In the genomic region with DNA sequence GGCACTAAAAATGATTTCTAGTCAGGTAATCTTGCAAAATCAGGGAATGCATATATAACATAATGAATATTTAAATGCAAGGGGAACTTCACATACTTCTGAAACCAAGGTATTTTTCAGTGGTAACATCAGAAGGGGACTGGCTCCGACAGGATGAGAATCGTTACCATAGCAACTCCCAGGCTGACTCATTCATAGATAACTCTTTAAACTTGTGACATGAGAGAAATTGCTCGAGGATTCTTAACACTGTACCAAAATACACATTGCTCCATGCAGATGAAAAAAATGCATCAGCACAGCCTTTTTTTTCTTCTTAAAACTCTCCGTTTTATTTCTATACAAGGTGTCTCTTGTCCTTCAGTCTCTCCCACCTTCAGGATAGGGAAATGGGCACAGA, we compare ENCODE assay signal across 8 cellular contexts.
A peak's percentile ranks its signal among the peaks of the same experiment; 100 is the strongest.
DNase-seq lines count a peak whose midpoint lies in the region; ATAC-seq and TF ChIP-seq lines count a peak whose summit lies in the region.

No MANE protein-coding gene starts in this region.

- peak; percentile 57 for DNase-seq in DMS53 treated with DMSO at 0.1 percent for 48 hours (lab: John Stamatoyannopoulos, UW; ENCODE audit: unreplicated experiment)
- DNase-seq in cardiac fibroblast (ENCODE audit: low read depth in 2 of 2) = peak; percentile 73 to 76
- no peak for DNase-seq in NCI-H1694 treated with DMSO at 0.1 percent for 48 hours (lab: John Stamatoyannopoulos, UW)
- DNase-seq in ascending aorta (ENCODE audit: low spot score in 2 of 2) = no peak
- DNase-seq in SKM-1 (lab: John Stamatoyannopoulos, UW; ENCODE audit: unreplicated experiment) = no peak
- DNase-seq in activated CD4-positive, alpha-beta T cell treated with anti-CD3 and anti-CD28 coated beads for 1 hour = no peak

- H3K27me3 ChIP-seq in ascending aorta = no peaks in the 10 kb centered on the region

- H3K4me1 ChIP-seq in ascending aorta = no peaks in the 10 kb centered on the region

- H3K4me3 ChIP-seq in cardiac fibroblast (replicated peaks in 1 of 2; ENCODE audit: low read depth in 2 of 2, low read length in 2 of 2) = no peak overlapping the region
- H3K4me3 ChIP-seq in ascending aorta = no peak overlapping the region

- peak; percentile 98 for ATAC-seq in GM19455 (IDR thresholded peaks at IDR 0.05; ENCODE audit: unreplicated experiment)
- peak; percentile 98 for ATAC-seq in HG03342 (IDR thresholded peaks at IDR 0.05; ENCODE audit: unreplicated experiment)

- H3K36me3 ChIP-seq in ascending aorta = no peaks in the 10 kb centered on the region

- intact Hi-C loops in ascending aorta (cut with DNase I) = no loop called here

- H3K27ac ChIP-seq in ascending aorta = no peak overlapping the region

- H3K9me3 ChIP-seq in ascending aorta = no peaks in the 10 kb centered on the region

- TF ChIP-seq CTCF in cardiac fibroblast (IDR thresholded peaks at IDR 0.05; ENCODE audit: low read depth, low read length) (no peak), ascending aorta (IDR thresholded peaks at IDR 0.05) (no peak)

Comparison
In these comparisons a context has a peak if more than half of its experiments do, and no peak if none do; other contexts are left out.
1. DNase-seq: peak in DMS53 treated with DMSO at 0.1 percent for 48 hours (single experiment) and cardiac fibroblast (2 of 2); none in NCI-H1694 treated with DMSO at 0.1 percent for 48 hours (single experiment), ascending aorta (0 of 2), SKM-1 (single experiment) and activated CD4-positive, alpha-beta T cell treated with anti-CD3 and anti-CD28 coated beads for 1 hour (single experiment).